In the genomic region with DNA sequence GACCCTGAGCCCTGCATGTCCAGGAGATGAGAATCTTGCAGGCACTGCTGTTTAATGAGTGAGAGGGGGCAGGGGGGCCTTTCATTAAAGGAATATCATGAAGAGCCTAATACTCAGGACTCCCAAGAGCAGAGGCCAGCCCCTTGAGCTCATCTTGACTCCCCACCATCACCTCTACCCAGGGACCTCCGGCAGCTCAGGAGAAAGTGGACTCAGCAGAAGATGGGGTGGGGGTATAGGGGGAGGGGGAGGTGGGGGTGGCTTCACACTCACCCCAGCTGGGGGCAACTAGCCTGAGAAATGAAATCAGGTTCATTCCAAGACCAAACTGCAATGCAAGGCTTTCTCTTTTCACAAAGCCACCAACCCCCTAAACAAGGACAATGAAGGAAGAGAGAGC, we compare ENCODE assay signal across 27 cellular contexts.
"Had no signal": no experiment of that assay in that cellular context is flagged by ENCODE, and none has a peak within 500 bp of the region (broad histone marks: within the 10 kb centered on the region; RNA-seq: fewer than 3 reads in every experiment).

No MANE protein-coding gene starts in this region.

- H3K27ac ChIP-seq: stomach, suprapubic skin, testis, thoracic aorta, thyroid gland, tibial artery, tibial nerve, transverse colon, upper lobe of left lung, upper lobe of right lung, uterus, vagina had no signal

- H3K4me1 Mint-ChIP-seq: stimulated activated effector memory CD8-positive, alpha-beta T cell treated with anti-CD3 and anti-CD28 coated beads, Interleukin-12 subunit alpha, Interleukin-12 subunit beta, amount 100 ng/mL, for 72 hours; stimulated activated naive B cell treated with anti-CD40 and anti-IgM and Interleukin-4, amounts not matched to agents 10 μg/mL and 1 μg/mL and 100 μg/mL, for 72 hours; stimulated activated naive CD8-positive, alpha-beta T cell treated with anti-CD3 and anti-CD28 coated beads, Interleukin-15, amount 100 ng/mL, for 72 hours had no signal

- H3K27me3 Mint-ChIP-seq: stimulated activated naive B cell treated with anti-CD40 and anti-IgM and Interleukin-4, amounts not matched to agents 10 μg/mL and 1 μg/mL and 100 μg/mL, for 72 hours had no signal

- H3K9me3 Mint-ChIP-seq: stimulated activated effector memory CD8-positive, alpha-beta T cell treated with anti-CD3 and anti-CD28 coated beads, Interleukin-12 subunit alpha, Interleukin-12 subunit beta, amount 100 ng/mL, for 72 hours; stimulated activated naive B cell treated with anti-CD40 and anti-IgM and Interleukin-4, amounts not matched to agents 10 μg/mL and 1 μg/mL and 100 μg/mL, for 72 hours; stimulated activated naive CD8-positive, alpha-beta T cell treated with anti-CD3 and anti-CD28 coated beads, Interleukin-15, Interleukin-2, amounts not matched to agents 100 ng/mL and 50 ng/mL, for 24 hours; type B pancreatic cell had no signal

- H3K36me3 ChIP-seq: stomach, suprapubic skin, thoracic aorta, thyroid gland, tibial artery, tibial nerve, transverse colon, upper lobe of left lung, upper lobe of right lung, uterus, vagina had no signal

- H3K36me3 Mint-ChIP-seq: stimulated activated effector memory CD8-positive, alpha-beta T cell treated with anti-CD3 and anti-CD28 coated beads, Interleukin-12 subunit alpha, Interleukin-12 subunit beta, amount 100 ng/mL, for 72 hours; stimulated activated naive B cell treated with anti-CD40 and anti-IgM and Interleukin-4, amounts not matched to agents 10 μg/mL and 1 μg/mL and 100 μg/mL, for 72 hours; type B pancreatic cell had no signal

- H3K4me1 ChIP-seq: stomach, suprapubic skin, testis, thyroid gland, tibial artery, tibial nerve, transverse colon, upper lobe of left lung, upper lobe of right lung, uterus, vagina had no signal

- H3K4me3 ChIP-seq: stomach, suprapubic skin, testis, thoracic aorta, thyroid gland, tibial artery, tibial nerve, transverse colon, upper lobe of left lung, upper lobe of right lung, uterus, vagina had no signal

- ATAC-seq: stimulated activated effector memory CD8-positive, alpha-beta T cell treated with anti-CD3 and anti-CD28 coated beads, Interleukin-12 subunit alpha, Interleukin-12 subunit beta, amount 100 ng/mL, for 72 hours; stimulated activated naive B cell treated with anti-CD40 and anti-IgM and Interleukin-4, amounts not matched to agents 10 μg/mL and 1 μg/mL and 100 μg/mL, for 72 hours; stimulated activated naive CD8-positive, alpha-beta T cell treated with anti-CD3 and anti-CD28 coated beads, Interleukin-15, amount 100 ng/mL, for 72 hours; stimulated activated naive CD8-positive, alpha-beta T cell treated with anti-CD3 and anti-CD28 coated beads, Interleukin-15, Interleukin-2, amounts not matched to agents 100 U/mL and 50 U/mL, for 24 hours; upper lobe of right lung had no signal

- H3K4me3 Mint-ChIP-seq: stimulated activated effector memory CD8-positive, alpha-beta T cell treated with anti-CD3 and anti-CD28 coated beads, Interleukin-12 subunit alpha, Interleukin-12 subunit beta, amount 100 ng/mL, for 72 hours; stimulated activated naive B cell treated with anti-CD40 and anti-IgM and Interleukin-4, amounts not matched to agents 10 μg/mL and 1 μg/mL and 100 μg/mL, for 72 hours; stimulated activated naive CD8-positive, alpha-beta T cell treated with anti-CD3 and anti-CD28 coated beads, Interleukin-15, amount 100 ng/mL, for 72 hours; stimulated activated naive CD8-positive, alpha-beta T cell treated with anti-CD3 and anti-CD28 coated beads, Interleukin-15, Interleukin-2, amounts not matched to agents 100 ng/mL and 50 ng/mL, for 24 hours; type B pancreatic cell had no signal

- H3K27me3 ChIP-seq: testis, thyroid gland, tibial artery, tibial nerve, transverse colon, upper lobe of left lung, uterus, vagina had no signal

- H3K9me3 ChIP-seq: stomach, suprapubic skin, testis, thoracic aorta, thyroid gland, tibial artery, tibial nerve, transverse colon, upper lobe of left lung, upper lobe of right lung, uterus, vagina had no signal

- H3K27ac Mint-ChIP-seq: stimulated activated effector memory CD8-positive, alpha-beta T cell treated with anti-CD3 and anti-CD28 coated beads, Interleukin-12 subunit alpha, Interleukin-12 subunit beta, amount 100 ng/mL, for 72 hours; stimulated activated naive B cell treated with anti-CD40 and anti-IgM and Interleukin-4, amounts not matched to agents 10 μg/mL and 1 μg/mL and 100 μg/mL, for 72 hours; stimulated activated naive CD8-positive, alpha-beta T cell treated with anti-CD3 and anti-CD28 coated beads, Interleukin-15, amount 100 ng/mL, for 72 hours; stimulated activated naive CD8-positive, alpha-beta T cell treated with anti-CD3 and anti-CD28 coated beads, Interleukin-15, Interleukin-2, amounts not matched to agents 100 ng/mL and 50 ng/mL, for 24 hours; type B pancreatic cell had no signal

- DNase-seq: stimulated activated CD4-positive, alpha-beta T cell treated with anti-CD3 and anti-CD28 coated beads, Interleukin-2, amount 100 ng/mL, for 24 hours; stimulated activated CD4-positive, alpha-beta T cell treated with anti-CD3 and anti-CD28 coated beads, Interleukin-2, amount 100 ng/mL, for 48 hours; stimulated activated CD4-positive, alpha-beta T cell treated with anti-CD3 and anti-CD28 coated beads, Interleukin-4, amount 100 ng/mL, for 1 hour; stimulated activated CD4-positive, alpha-beta T cell treated with anti-CD3 and anti-CD28 coated beads, Interleukin-4, amount 100 ng/mL, for 4 hours; stimulated activated CD8-positive, alpha-beta memory T cell treated with anti-CD3 and anti-CD28 coated beads, Interleukin-4, amount 100 ng/mL, for 48 hours; stimulated activated naive B cell treated with anti-CD40 and anti-IgM and Interleukin-4, amounts not matched to agents 10 μg/mL and 1 μg/mL and 100 μg/mL, for 72 hours; stimulated activated naive CD4-positive, alpha-beta T cell; stimulated activated naive CD4-positive, alpha-beta T cell treated with Interleukin-2 at 50 U/mL for 16 hours; stimulated activated naive CD8-positive, alpha-beta T cell treated with anti-CD3 and anti-CD28 coated beads, Interleukin-15, amount 100 ng/mL, for 72 hours; stimulated activated naive CD8-positive, alpha-beta T cell treated with anti-CD3 and anti-CD28 coated beads, Interleukin-15, Interleukin-2, amounts not matched to agents 100 U/mL and 50 U/mL, for 24 hours; stomach; substantia nigra; testis; thyroid gland; tibial artery; transverse colon; trophoblast cell; upper lobe of left lung; upper lobe of right lung; uterus had no signal
